Comparison of ENCODE assay signal across 8 cellular contexts in the genomic region with DNA sequence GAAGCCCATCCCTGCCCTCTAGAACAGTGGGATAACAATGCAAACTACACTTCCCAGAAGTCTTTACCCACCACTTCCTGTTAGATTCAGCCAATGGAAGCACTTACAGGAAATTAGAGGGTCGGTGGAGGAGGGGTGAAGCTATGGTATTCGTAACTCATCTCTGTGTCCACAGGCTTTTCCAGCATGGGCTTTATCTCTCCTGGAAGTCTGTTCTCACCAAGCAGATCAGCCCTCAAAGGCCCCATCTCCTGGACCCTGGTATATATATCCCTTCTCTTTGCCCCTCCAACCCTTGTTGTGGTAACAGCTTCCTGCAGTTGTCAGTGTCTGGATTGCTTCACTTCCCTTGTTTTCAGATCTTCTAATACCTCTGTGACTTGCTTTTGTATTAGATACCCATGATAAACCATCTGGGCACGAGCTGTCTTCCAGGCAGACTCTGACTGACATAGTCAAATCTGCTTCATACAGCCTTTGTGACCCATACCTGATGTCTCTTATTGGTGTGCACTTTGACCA.
DNase-seq lines count a peak whose midpoint lies in the region; ATAC-seq and TF ChIP-seq lines count a peak whose summit lies in the region.

No MANE protein-coding gene starts in this region.

- in situ Hi-C loops in astrocyte of the cerebellum (cut with HindIII; ENCODE audit: low sequenced_read_pairs) = no loop called here

- no peaks in the 10 kb centered on the region for H3K36me3 Mint-ChIP-seq in stimulated activated naive CD8-positive, alpha-beta T cell treated with anti-CD3 and anti-CD28 coated beads, Interleukin-15, Interleukin-2, amounts not matched to agents 100 ng/mL and 50 ng/mL, for 24 hours (ENCODE audit: low read depth)

- peaks cover 5% of the 10 kb centered on the region for H3K4me1 Mint-ChIP-seq in stimulated activated naive CD8-positive, alpha-beta T cell treated with anti-CD3 and anti-CD28 coated beads, Interleukin-15, Interleukin-2, amounts not matched to agents 100 ng/mL and 50 ng/mL, for 24 hours (ENCODE audit: low read depth)

- H3K4me3 ChIP-seq in astrocyte of the cerebellum (ENCODE audit: low read depth, low read length) = peak overlapping the region; percentile 48

- H3K27me3 Mint-ChIP-seq in stimulated activated naive CD8-positive, alpha-beta T cell treated with anti-CD3 and anti-CD28 coated beads, Interleukin-15, Interleukin-2, amounts not matched to agents 100 ng/mL and 50 ng/mL, for 24 hours = no peaks in the 10 kb centered on the region

- peak; percentile 79 for ATAC-seq in HG02623 (IDR thresholded peaks at IDR 0.05; ENCODE audit: unreplicated experiment)

- TF ChIP-seq CTCF in astrocyte of the cerebellum (IDR thresholded peaks at IDR 0.05; ENCODE audit: low read depth, low read length, missing control alignments) = no peak

- no peaks in the 10 kb centered on the region for H3K9me3 Mint-ChIP-seq in stimulated activated naive CD8-positive, alpha-beta T cell treated with anti-CD3 and anti-CD28 coated beads, Interleukin-15, Interleukin-2, amounts not matched to agents 100 ng/mL and 50 ng/mL, for 24 hours

- H3K4me3 Mint-ChIP-seq in stimulated activated naive CD8-positive, alpha-beta T cell treated with anti-CD3 and anti-CD28 coated beads, Interleukin-15, Interleukin-2, amounts not matched to agents 100 ng/mL and 50 ng/mL, for 24 hours = peak overlapping the region; percentile 73

- peak overlapping the region; percentile 73 for H3K27ac Mint-ChIP-seq in stimulated activated naive CD8-positive, alpha-beta T cell treated with anti-CD3 and anti-CD28 coated beads, Interleukin-15, Interleukin-2, amounts not matched to agents 100 ng/mL and 50 ng/mL, for 24 hours

- peak; percentile 53 for DNase-seq in NCI-H82 (lab: John Stamatoyannopoulos, UW)
- no peak for DNase-seq in NCI-H82 treated with DMSO at 0.1 percent for 48 hours (lab: John Stamatoyannopoulos, UW; ENCODE audit: unreplicated experiment)
- peak; percentile 0 for DNase-seq in NCI-H524 treated with DMSO at 0.1 percent for 48 hours (lab: John Stamatoyannopoulos, UW)
- peak; percentile 27 for DNase-seq in astrocyte of the cerebellum (ENCODE audit: low read depth)
- DNase-seq in kidney glomerular epithelial cell (lab: John Stamatoyannopoulos, UW) = peak; percentile 43
- DNase-seq in NCI-H146 (lab: John Stamatoyannopoulos, UW) = no peak

Comparison
In these comparisons a context has a peak if more than half of its experiments do, and no peak if none do; other contexts are left out.
1. DNase-seq: peak in NCI-H82 (single experiment), NCI-H524 treated with DMSO at 0.1 percent for 48 hours (single experiment), astrocyte of the cerebellum (single experiment) and kidney glomerular epithelial cell (single experiment); none in NCI-H82 treated with DMSO at 0.1 percent for 48 hours (single experiment) and NCI-H146 (single experiment).